ENCODE assay signal across 24 cellular contexts in the genomic region with DNA sequence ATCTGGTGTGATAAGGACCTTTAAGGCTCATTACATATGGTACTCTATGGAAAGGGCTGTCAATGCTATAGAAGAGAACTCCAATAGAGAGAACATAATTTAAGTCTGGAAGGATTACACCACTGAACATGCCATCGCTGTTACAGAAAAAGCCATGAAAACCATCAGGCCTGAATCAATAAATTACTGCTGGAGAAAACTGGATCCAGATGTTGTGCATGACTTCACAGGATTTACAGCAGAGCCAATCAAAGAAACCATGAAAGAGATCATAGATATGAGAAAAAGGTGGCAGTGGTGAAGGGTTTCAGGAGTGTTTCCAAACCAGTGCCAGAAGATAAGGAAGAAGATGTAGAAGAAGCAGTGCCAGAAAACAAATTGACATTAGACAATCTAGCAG. TPM values are rescaled to one million over a fixed set of nuclear protein-coding genes. Genes with fewer than 3 reads are reported as not detected.
"Had no signal": no experiment of that assay in that cellular context is flagged by ENCODE, and none has a peak within 500 bp of the region (broad histone marks: within the 10 kb centered on the region; RNA-seq: fewer than 3 reads in every experiment).

No MANE protein-coding gene starts in this region.

- H3K36me3 ChIP-seq: esophagus muscularis mucosa, lower lobe of right lung, ovary, sigmoid colon, thoracic aorta, upper lobe of left lung had no signal

- ATAC-seq: left ventricle myocardium superior; lower lobe of right lung; natural killer cell; psoas muscle; right cardiac atrium; stimulated activated effector memory CD8-positive, alpha-beta T cell treated with anti-CD3 and anti-CD28 coated beads, Interleukin-12 subunit alpha, Interleukin-12 subunit beta, amount 100 ng/mL, for 72 hours had no signal

- H3K27ac ChIP-seq: coronary artery, esophagus muscularis mucosa, lower lobe of right lung, ovary, psoas muscle, sigmoid colon, thoracic aorta, tibial nerve, upper lobe of left lung had no signal

- H3K4me1 ChIP-seq: esophagus muscularis mucosa, lower lobe of right lung, psoas muscle, sigmoid colon, tibial nerve, upper lobe of left lung had no signal

- H3K9me3 ChIP-seq: esophagus muscularis mucosa, lower lobe of right lung, ovary, psoas muscle, sigmoid colon, thoracic aorta, tibial nerve, upper lobe of left lung had no signal

- H3K27me3 ChIP-seq: esophagus muscularis mucosa, ovary, sigmoid colon, tibial nerve, upper lobe of left lung had no signal

- DNase-seq: dermis blood vessel endothelial cell; effector memory CD4-positive, alpha-beta T cell; left ventricle myocardium superior; lower lobe of right lung; natural killer cell; occipital lobe; ovary; posterior cingulate gyrus; psoas muscle; right cardiac atrium; sigmoid colon; stimulated activated CD4-positive, alpha-beta T cell treated with anti-CD3 and anti-CD28 coated beads, Interleukin-2, amount 100 ng/mL, for 24 hours; stimulated activated CD4-positive, alpha-beta T cell treated with anti-CD3 and anti-CD28 coated beads, Interleukin-4, amount 100 ng/mL, for 24 hours; stimulated activated naive CD4-positive, alpha-beta T cell treated with Interleukin-2 at 50 U/mL for 16 hours; substantia nigra; upper lobe of left lung had no signal

- H3K4me3 ChIP-seq: coronary artery, esophagus muscularis mucosa, lower lobe of right lung, ovary, psoas muscle, sigmoid colon, thoracic aorta, tibial nerve, upper lobe of left lung had no signal

RNA-seq across cellular contexts. Expression of a gene that starts 18.9 kb away (rescaled TPM):
- total RNA-seq: endothelial cell of umbilical vein, epithelial cell of proximal tubule, lower lobe of right lung, mesenteric fat pad, natural killer cell, ovary, thoracic aorta, tibial nerve, upper lobe of left lung had no signal
